Comparison of ENCODE assay signal across 20 cellular contexts in the genomic region with DNA sequence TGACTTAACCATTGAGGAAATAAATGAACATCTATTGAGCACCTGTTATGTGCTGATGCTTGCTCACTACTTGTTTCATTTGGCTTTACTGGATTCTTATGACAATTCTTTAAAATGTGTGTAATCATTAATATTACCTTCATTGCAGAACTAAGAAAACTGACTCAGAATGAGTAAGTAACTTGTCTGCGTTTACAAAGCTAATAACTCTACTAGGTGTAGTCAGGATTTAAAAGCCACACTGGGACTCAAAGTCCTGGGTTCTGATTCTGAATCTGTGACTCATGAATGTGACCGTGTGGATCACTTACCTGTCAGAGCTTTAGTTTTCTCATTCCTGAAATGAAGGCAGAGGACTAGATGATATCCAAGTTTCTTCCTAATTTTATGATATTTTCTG. TPM values are rescaled to one million over a fixed set of nuclear protein-coding genes. Genes with fewer than 3 reads are reported as not detected.
DNase-seq lines count a peak whose midpoint lies in the region; FAIRE-seq and TF ChIP-seq lines count a peak whose summit lies in the region.
"Had no signal": no experiment of that assay in that cellular context is flagged by ENCODE, and none has a peak within 500 bp of the region (broad histone marks: within the 10 kb centered on the region; RNA-seq: fewer than 3 reads in every experiment).

No MANE protein-coding gene starts in this region.

- dilution Hi-C loops in mammary epithelial cell (cut with HindIII; ENCODE audit: low sequenced_read_pairs) = no loop called here

- H3K9me3 Mint-ChIP-seq in MCF 10A (ENCODE audit: unreplicated experiment) (no peaks in the 10 kb centered on the region), astrocyte (ENCODE audit: unreplicated experiment) (no peaks in the 10 kb centered on the region), osteocyte (ENCODE audit: unreplicated experiment) (no peaks in the 10 kb centered on the region)
- H3K9me3 Mint-ChIP-seq: CD8-positive, alpha-beta memory T cell had no signal

- H3K27ac Mint-ChIP-seq in MCF 10A (ENCODE audit: low read depth, unreplicated experiment) (no peak overlapping the region), astrocyte (ENCODE audit: unreplicated experiment) (no peak overlapping the region), osteocyte (ENCODE audit: unreplicated experiment) (no peak overlapping the region)
- H3K27ac Mint-ChIP-seq: CD8-positive, alpha-beta memory T cell had no signal

- H3K4me2 ChIP-seq in mammary epithelial cell (ENCODE audit: insufficient read depth, low read depth, low read length) = no peak overlapping the region
- H3K4me2 ChIP-seq in astrocyte (ENCODE audit: low read length) = no peak overlapping the region
- H3K4me2 ChIP-seq: BLaER1 had no signal

- intact Hi-C loops in mammary epithelial cell (cut with micrococcal nuclease) (no loop called here), MCF 10A (cut with micrococcal nuclease) (no loop called here), left ventricle myocardium inferior (cut with micrococcal nuclease) (no loop called here)

- in situ Hi-C loops in mammary epithelial cell (cut with MboI; ENCODE audit: low sequenced_read_pairs in 2 of 2) = no loop called here

- H3K27ac ChIP-seq in mammary epithelial cell (ENCODE audit: insufficient read depth, low read depth, low read length) (peak overlapping the region; percentile 44), astrocyte (ENCODE audit: low read depth, low read length) (no peak overlapping the region), left ventricle myocardium inferior (replicated peaks) (no peak overlapping the region)
- H3K27ac ChIP-seq: 22Rv1, BLaER1 had no signal

- no peak overlapping the region for H3K4me3 ChIP-seq in mammary epithelial cell (replicated peaks in 1 of 3; ENCODE audit: insufficient read depth in 1 of 3, low read depth in 2 of 3, low read length in 3 of 3)
- H3K4me3 ChIP-seq in astrocyte (ENCODE audit: insufficient read depth, low read depth, low read length) = no peak overlapping the region
- H3K4me3 ChIP-seq in epithelial cell of proximal tubule (ENCODE audit: low read depth, low read length) = no peak overlapping the region
- H3K4me3 ChIP-seq in left ventricle myocardium inferior = no peak overlapping the region
- H3K4me3 ChIP-seq: BLaER1, HAP-1 had no signal

- H3K9me3 ChIP-seq in mammary epithelial cell (replicated peaks; ENCODE audit: insufficient read depth, low read length) (no peaks in the 10 kb centered on the region), astrocyte (ENCODE audit: insufficient read depth, low read depth, low read length) (no peaks in the 10 kb centered on the region), left ventricle myocardium inferior (replicated peaks) (no peaks in the 10 kb centered on the region)
- H3K9me3 ChIP-seq: BLaER1, HAP-1 had no signal

- H3K4me1 ChIP-seq in mammary epithelial cell (ENCODE audit: insufficient read depth, low read length) (peaks cover 10% of the 10 kb centered on the region), astrocyte (ENCODE audit: insufficient read depth, low read length) (no peaks in the 10 kb centered on the region), left ventricle myocardium inferior (no peaks in the 10 kb centered on the region)
- H3K4me1 ChIP-seq: BLaER1, Caco-2, HAP-1 had no signal

- TF ChIP-seq CTCF in mammary epithelial cell (conservative IDR thresholded peaks at IDR 0.05 in 1 of 2, IDR thresholded peaks at IDR 0.05 in 1 of 2; ENCODE audit: extremely low read depth in 1 of 2, insufficient read depth in 1 of 2, low read depth in 1 of 2, low read length in 2 of 2) = no peak
- no peak for TF ChIP-seq CTCF in MCF 10A (IDR thresholded peaks at IDR 0.05; ENCODE audit: unreplicated experiment)
- TF ChIP-seq CTCF in astrocyte (IDR thresholded peaks at IDR 0.05; ENCODE audit: insufficient read depth, low read depth, low read length) = no peak
- TF ChIP-seq CTCF in epithelial cell of proximal tubule (conservative IDR thresholded peaks at IDR 0.05; ENCODE audit: low read depth, low read length) = no peak
- no peak for TF ChIP-seq CTCF in left ventricle myocardium inferior (IDR thresholded peaks at IDR 0.05; ENCODE audit: borderline replicate concordance)
- TF ChIP-seq CTCF in osteocyte (IDR thresholded peaks at IDR 0.05) = no peak

- no peaks in the 10 kb centered on the region for H3K36me3 Mint-ChIP-seq in MCF 10A (ENCODE audit: insufficient read depth, unreplicated experiment)
- no peaks in the 10 kb centered on the region for H3K36me3 Mint-ChIP-seq in astrocyte (ENCODE audit: low read depth, unreplicated experiment)
- H3K36me3 Mint-ChIP-seq in osteocyte (ENCODE audit: unreplicated experiment) = no peaks in the 10 kb centered on the region
- H3K36me3 Mint-ChIP-seq: CD8-positive, alpha-beta memory T cell had no signal

- H2AFZ ChIP-seq in mammary epithelial cell (ENCODE audit: low read depth, low read length) (no peak overlapping the region), astrocyte (ENCODE audit: low read depth, low read length) (no peak overlapping the region)

- BruUV-seq in mammary epithelial cell (replicated peaks; lab: Mats Ljungman, UMichigan) = no TSS peak
- no TSS peak for BruUV-seq in MCF 10A (replicated peaks; lab: Mats Ljungman, UMichigan)

- H3K4me3 Mint-ChIP-seq in MCF 10A (ENCODE audit: unreplicated experiment) = no peak overlapping the region
- H3K4me3 Mint-ChIP-seq in astrocyte (ENCODE audit: unreplicated experiment) = no peak overlapping the region
- no peak overlapping the region for H3K4me3 Mint-ChIP-seq in osteocyte (ENCODE audit: unreplicated experiment)
- H3K4me3 Mint-ChIP-seq: CD8-positive, alpha-beta memory T cell had no signal

- DNase-seq in mammary epithelial cell (peak; percentile 52), MCF 10A (ENCODE audit: unreplicated experiment) (no peak), astrocyte (ENCODE audit: low read depth) (peak; percentile 3), epithelial cell of proximal tubule (ENCODE audit: low read depth) (peak; percentile 36), renal cortical epithelial cell (ENCODE audit: low read depth) (peak; percentile 82), left ventricle myocardium inferior (no peak), osteocyte (ENCODE audit: extremely low spot score, unreplicated experiment) (no peak), NCI-H1436 treated with DMSO at 0.1 percent for 48 hours (lab: John Stamatoyannopoulos, UW) (no peak)
- DNase-seq: AML-193; Caco-2; CD8-positive, alpha-beta memory T cell; DMS 273 treated with DMSO at 0.1 percent for 48 hours; DMS79; IMR-90 had no signal

- FAIRE-seq in astrocyte (lab: Jason Lieb, UNC) = no peak
- FAIRE-seq: G401.6, GM12892, H1 had no signal

- CTCF ChIA-PET in mammary epithelial cell (lab: Charles Lee; ENCODE audit: low non-redundant PET) (no interaction called here), MCF 10A (lab: Yijun Ruan, JAX) (interaction anchor here (0.6 to 2.0 kb wide), 2 partner anchors 33 to 338 kb away, joined by 3 to 7 read pairs; no protein-coding TSS in a partner anchor)

- no peaks in the 10 kb centered on the region for H3K4me1 Mint-ChIP-seq in MCF 10A (ENCODE audit: insufficient read depth, unreplicated experiment)
- H3K4me1 Mint-ChIP-seq in astrocyte (ENCODE audit: low read depth, unreplicated experiment) = peaks cover 2% of the 10 kb centered on the region
- H3K4me1 Mint-ChIP-seq in osteocyte (ENCODE audit: unreplicated experiment) = no peaks in the 10 kb centered on the region
- H3K4me1 Mint-ChIP-seq: CD8-positive, alpha-beta memory T cell had no signal

- H3K36me3 ChIP-seq in mammary epithelial cell (ENCODE audit: insufficient read depth, low read length) (no peaks in the 10 kb centered on the region), astrocyte (ENCODE audit: insufficient read depth, low read length) (no peaks in the 10 kb centered on the region), left ventricle myocardium inferior (no peaks in the 10 kb centered on the region)
- H3K36me3 ChIP-seq: BLaER1, HAP-1 had no signal

- 20% methylated on average over 2 of the region's 2 CpGs for WGBS in mammary epithelial cell (ENCODE audit: low coverage, missing lambda C conversion rate)

- H3K79me2 ChIP-seq in mammary epithelial cell (ENCODE audit: insufficient read depth, low read length) = no peaks in the 10 kb centered on the region
- no peaks in the 10 kb centered on the region for H3K79me2 ChIP-seq in astrocyte (ENCODE audit: insufficient read depth, low read length)

- H3K27me3 ChIP-seq in mammary epithelial cell (ENCODE audit: insufficient read depth, low read length) (no peaks in the 10 kb centered on the region), astrocyte (ENCODE audit: insufficient read depth, low read length) (peaks cover 3% of the 10 kb centered on the region), left ventricle myocardium inferior (ENCODE audit: low read depth) (peaks cover 61% of the 10 kb centered on the region)
- H3K27me3 ChIP-seq: BLaER1 had no signal

- POLR2A ChIA-PET in MCF 10A (lab: Yijun Ruan, JAX) = no interaction called here

- H3K27me3 Mint-ChIP-seq in MCF 10A (ENCODE audit: insufficient read depth, unreplicated experiment) = no peaks in the 10 kb centered on the region
- H3K27me3 Mint-ChIP-seq in astrocyte (ENCODE audit: low read depth, unreplicated experiment) = peaks cover 3% of the 10 kb centered on the region
- peaks cover 23% of the 10 kb centered on the region for H3K27me3 Mint-ChIP-seq in osteocyte (ENCODE audit: unreplicated experiment)

- H4K20me1 ChIP-seq in mammary epithelial cell (ENCODE audit: insufficient read depth, low read length) = no peaks in the 10 kb centered on the region
- no peaks in the 10 kb centered on the region for H4K20me1 ChIP-seq in astrocyte (ENCODE audit: insufficient read depth, low read length)
- H4K20me1 ChIP-seq: BLaER1 had no signal

- no peak overlapping the region for H3K9ac ChIP-seq in mammary epithelial cell (ENCODE audit: insufficient read depth, low read length)
- no peak overlapping the region for H3K9ac ChIP-seq in astrocyte (ENCODE audit: low read length)
- H3K9ac ChIP-seq: BLaER1 had no signal

RNA-seq across cellular contexts. Expression of a gene that starts 23.4 kb away (rescaled TPM):
- total RNA-seq in mammary epithelial cell = under 1 TPM in 1 of 2 donors, not detected in 1; under 0.01 TPM
- polyA plus RNA-seq in mammary epithelial cell = 0.31 TPM
- 1.4 TPM for polyA minus RNA-seq in mammary epithelial cell
- not detected in 2 replicates for total RNA-seq in MCF 10A (2022)
- total RNA-seq in astrocyte = 0.79 and 0.91 TPM in 2 replicates
- total RNA-seq in epithelial cell of proximal tubule = 3.8 and 5.1 TPM in 2 replicates
- 0.10 and 7.6 TPM in 2 replicates for total RNA-seq in renal cortical epithelial cell
- 0.74 TPM for total RNA-seq in left ventricle myocardium inferior
- total RNA-seq in osteocyte = 1.2 and 1.9 TPM in 2 replicates
- total RNA-seq: Caco-2; CD8-positive, alpha-beta memory T cell had no signal
- polyA plus RNA-seq: CD8-positive, alpha-beta memory T cell had no signal

Comparison
In these comparisons a context has a peak if more than half of its experiments do, and no peak if none do; other contexts are left out.
1. DNase-seq: peak in mammary epithelial cell (single experiment), astrocyte (single experiment), epithelial cell of proximal tubule (single experiment) and renal cortical epithelial cell (single experiment); none in MCF 10A (single experiment), left ventricle myocardium inferior (single experiment), osteocyte (single experiment) and NCI-H1436 treated with DMSO at 0.1 percent for 48 hours (single experiment).